In the genomic region with DNA sequence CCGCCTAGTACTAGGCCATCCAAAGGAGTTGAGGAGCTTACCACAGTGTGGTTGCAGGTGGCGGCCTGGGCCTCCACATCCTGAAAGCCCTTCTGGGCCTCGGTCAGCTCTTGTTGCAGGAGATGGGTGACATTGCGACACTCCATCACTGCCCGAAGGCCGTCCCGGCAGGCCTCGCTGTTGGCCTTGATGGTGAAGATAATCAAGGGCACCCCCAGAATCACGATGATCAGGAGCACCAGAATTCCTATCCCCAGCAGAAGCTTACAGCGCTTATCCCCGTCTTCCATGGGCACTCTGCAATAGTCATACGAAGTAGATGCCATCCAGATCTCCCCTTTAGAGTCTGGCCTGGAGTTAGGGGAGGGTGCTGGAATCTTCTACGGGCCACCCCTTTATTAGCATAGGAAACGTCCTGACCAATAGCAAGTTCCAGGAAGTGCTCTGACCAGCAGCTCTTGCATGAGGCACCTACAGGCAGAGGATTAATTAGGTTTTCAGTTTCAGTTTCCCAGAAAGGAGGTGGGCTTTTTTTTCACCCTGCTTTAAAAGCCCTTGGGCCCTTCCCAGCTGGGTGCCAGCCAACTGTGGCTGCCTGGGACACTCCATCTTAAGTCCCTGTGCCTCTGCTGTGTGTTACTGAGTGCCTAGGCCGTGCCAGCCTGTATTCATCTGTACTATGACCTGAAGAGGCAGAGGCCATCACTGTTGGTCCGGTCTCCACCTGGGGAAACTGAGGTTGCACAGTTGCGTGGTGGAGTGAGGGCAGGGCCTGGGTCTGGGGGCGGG, we compare ENCODE assay signal across 9 cellular contexts. TPM values are rescaled to one million over a fixed set of nuclear protein-coding genes. Genes with fewer than 3 reads are reported as not detected.
DNase-seq lines count a peak whose midpoint lies in the region; ATAC-seq and TF ChIP-seq lines count a peak whose summit lies in the region.
"Had no signal": no experiment of that assay in that cellular context is flagged by ENCODE, and none has a peak within 500 bp of the region (broad histone marks: within the 10 kb centered on the region; RNA-seq: fewer than 3 reads in every experiment).

A gene with protein sequence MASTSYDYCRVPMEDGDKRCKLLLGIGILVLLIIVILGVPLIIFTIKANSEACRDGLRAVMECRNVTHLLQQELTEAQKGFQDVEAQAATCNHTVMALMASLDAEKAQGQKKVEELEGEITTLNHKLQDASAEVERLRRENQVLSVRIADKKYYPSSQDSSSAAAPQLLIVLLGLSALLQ (minus strand): TSS at position 381 of the 789 bp plus-strand sequence. CDS start 55 bp downstream, at position 326.

- H3K4me2 ChIP-seq in OCI-LY3 (ENCODE audit: low read length), result peak within 1 kb of the TSS; percentile 98
- H3K4me2 ChIP-seq: A549 had no signal

- TF ChIP-seq CTCF in OCI-LY3 (IDR thresholded peaks at IDR 0.05; ENCODE audit: low read depth, low read length) (no peak), cardiac muscle cell (IDR thresholded peaks at IDR 0.05; ENCODE audit: low read depth, low read length) (no peak)

- H3K36me3 ChIP-seq in OCI-LY3 (replicated peaks; ENCODE audit: low read depth, low read length) (peaks cover 15% of the 10 kb centered on the region), cardiac muscle cell (no peaks in the 10 kb centered on the region)

- peaks cover 36% of the 10 kb centered on the region for H3K79me2 ChIP-seq in OCI-LY3 (ENCODE audit: low read length)

- H4K20me1 ChIP-seq in OCI-LY3 (ENCODE audit: insufficient read depth, low read length), result no peaks in the 10 kb centered on the region; the same call in 1 of the 2 replicates

- H3K4me3 ChIP-seq in OCI-LY3 (ENCODE audit: low read length), result peak within 1 kb of the TSS; percentile 83
- H3K4me3 ChIP-seq in cardiac muscle cell, result peak within 1 kb of the TSS; percentile 27
- H3K4me3 ChIP-seq: A549 had no signal

- peak; percentile 83 for ATAC-seq in HG02885 (IDR thresholded peaks at IDR 0.05; ENCODE audit: poor library complexity, unreplicated experiment)
- ATAC-seq: A549 had no signal

- no peaks in the 10 kb centered on the region for H3K27me3 ChIP-seq in OCI-LY3 (ENCODE audit: low read depth, low read length)
- H3K27me3 ChIP-seq in cardiac muscle cell, result no peaks in the 10 kb centered on the region

- H2AFZ ChIP-seq in OCI-LY3 (ENCODE audit: low read depth, low read length), result peak within 1 kb of the TSS; percentile 71

- peak within 1 kb of the TSS; percentile 83 for H3K9ac ChIP-seq in OCI-LY3 (ENCODE audit: low read length)

- H3K9me3 ChIP-seq in OCI-LY3 (ENCODE audit: insufficient read depth, low read length) (no peaks in the 10 kb centered on the region), cardiac muscle cell (ENCODE audit: low read depth) (no peaks in the 10 kb centered on the region)
- H3K9me3 ChIP-seq: A549 had no signal

- DNase-seq in NCI-H2029 (lab: John Stamatoyannopoulos, UW) (peak; percentile 22), NCI-H2029 treated with DMSO at 0.1 percent for 48 hours (lab: John Stamatoyannopoulos, UW) (no peak), cardiac muscle cell (ENCODE audit: low read depth in 1 of 2, low spot score in 1 of 2) (peak; percentile 71 to 79), pons (ENCODE audit: low spot score) (peak; percentile 80), occipital lobe (lab: John Stamatoyannopoulos, UW) (no peak)
- peak; percentile 48 for DNase-seq in activated naive CD4-positive, alpha-beta T cell treated with Interleukin-2 at 50 U/mL for 16 hours

- H3K4me1 ChIP-seq in OCI-LY3 (ENCODE audit: low read length), result peaks cover 33% of the 10 kb centered on the region
- peaks cover 32% of the 10 kb centered on the region for H3K4me1 ChIP-seq in cardiac muscle cell (ENCODE audit: low read depth)
- H3K4me1 ChIP-seq: A549 had no signal

- H3K27ac ChIP-seq in OCI-LY3 (ENCODE audit: low read length) (peak within 1 kb of the TSS; percentile 81), cardiac muscle cell (peak within 1 kb of the TSS; percentile 70)
- H3K27ac ChIP-seq: A549 had no signal

RNA-seq across cellular contexts. Expression of the gene that starts here (rescaled TPM):
- 69.3 and 166 TPM in 2 replicates for total RNA-seq in cardiac muscle cell
- 91.8 and 184 TPM in 2 replicates for polyA plus RNA-seq in cardiac muscle cell
- 3.3 TPM for total RNA-seq in occipital lobe

Comparison
In these comparisons a context has a peak if more than half of its experiments do, and no peak if none do; other contexts are left out.
1. RNA of the gene that starts here (total RNA-seq): 69.3 to 166 TPM in cardiac muscle cell; 3.3 TPM in occipital lobe (single experiment); every median in the first group is over 10 times any median in the second.
2. DNase-seq: peak in NCI-H2029 (single experiment), activated naive CD4-positive, alpha-beta T cell treated with Interleukin-2 at 50 U/mL for 16 hours (single experiment), cardiac muscle cell (2 of 2) and pons (single experiment); none in NCI-H2029 treated with DMSO at 0.1 percent for 48 hours (single experiment) and occipital lobe (single experiment).